Comparison of ENCODE assay signal across 19 cellular contexts in the genomic region with DNA sequence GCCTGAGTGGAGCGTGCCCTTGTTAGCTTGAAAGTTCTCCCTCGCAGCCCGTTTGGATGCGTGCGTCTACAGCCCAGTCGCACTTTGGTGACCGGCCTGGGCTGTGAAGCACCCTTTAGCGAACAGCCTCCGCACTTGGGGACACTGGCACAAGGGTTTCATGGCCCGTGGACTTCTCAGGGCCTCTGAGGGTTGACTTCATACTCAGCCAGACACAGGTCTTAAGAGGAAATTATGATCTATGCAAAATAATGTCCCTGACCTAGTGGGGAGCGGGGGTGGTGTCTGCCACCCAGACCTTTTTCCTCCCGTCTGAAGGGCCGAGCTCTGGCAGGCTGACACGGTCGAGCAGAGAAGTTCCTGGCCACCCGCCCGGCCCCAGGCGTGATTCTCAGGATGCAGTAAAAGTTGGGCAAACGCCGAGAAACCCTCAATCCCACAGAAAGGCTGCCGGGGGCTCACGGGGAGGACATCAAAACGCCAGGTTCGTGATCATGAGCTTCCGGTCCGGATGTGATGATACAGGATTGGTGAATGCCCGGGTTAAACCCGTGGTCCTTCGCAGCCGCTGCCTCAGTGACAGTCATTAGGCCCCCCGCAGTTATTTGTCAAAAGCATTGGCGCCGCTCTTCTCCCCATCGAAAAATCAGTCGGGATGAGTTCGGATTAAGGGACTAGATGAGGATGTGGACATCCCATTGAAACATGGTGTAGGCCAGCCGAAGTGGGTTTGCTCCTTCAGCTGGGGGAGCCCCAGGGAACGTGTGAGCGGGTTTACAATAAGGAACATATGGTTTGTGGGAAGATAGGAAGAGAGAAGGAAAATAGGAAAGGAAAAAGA. TPM values are rescaled to one million over a fixed set of nuclear protein-coding genes. Genes with fewer than 3 reads are reported as not detected.
DNase-seq lines count a peak whose midpoint lies in the region; ATAC-seq and TF ChIP-seq lines count a peak whose summit lies in the region.
"Had no signal": no experiment of that assay in that cellular context is flagged by ENCODE, and none has a peak within 500 bp of the region (broad histone marks: within the 10 kb centered on the region; RNA-seq: fewer than 3 reads in every experiment).

No MANE protein-coding gene starts in this region.

- peak overlapping the region in 2 of 6 donors; percentile 24 to 88 for H3K27ac Mint-ChIP-seq in naive B cell

- DNase-seq in DMS53 (lab: John Stamatoyannopoulos, UW) (peak; percentile 50), DMS53 treated with DMSO at 0.1 percent for 48 hours (lab: John Stamatoyannopoulos, UW; ENCODE audit: unreplicated experiment) (no peak), ELF-1 (ENCODE audit: low read depth, low spot score) (peak; percentile 63), astrocyte of the spinal cord (ENCODE audit: low read depth, low spot score) (peak; percentile 53), naive B cell (no peak), OCI-M1 (lab: John Stamatoyannopoulos, UW) (no peak)
- DNase-seq: activated CD8-positive, alpha-beta memory T cell treated with anti-CD3 and anti-CD28 coated beads for 24 hours; aorta; BE2C; foreskin keratinocyte; GDM1; KBM-7; kidney glomerular epithelial cell; MV-4-11; NCI-H2029 treated with DMSO at 0.1 percent for 48 hours; NCI-H446; stimulated activated CD4-positive, alpha-beta T cell treated with anti-CD3 and anti-CD28 coated beads, Interleukin-12 subunit alpha, Interleukin-12 subunit beta, amount 100 ng/mL, for 4 hours had no signal

- H3K27me3 Mint-ChIP-seq in naive B cell, result peaks cover 69 to 100% (median 99%) of the 10 kb centered on the region in 3 donors

- peak overlapping the region in 6 of 8 donors; percentile 9 to 85 (median 24) for H3K4me3 Mint-ChIP-seq in naive B cell

- no peak for ATAC-seq in naive B cell (ENCODE audit: low read depth in 2 of 2)
- no peak for ATAC-seq in HG03520 (IDR thresholded peaks at IDR 0.05; ENCODE audit: unreplicated experiment)
- ATAC-seq in HG03457 (IDR thresholded peaks at IDR 0.05; ENCODE audit: unreplicated experiment), result no peak

- peaks cover 6 to 22% (median 12%) of the 10 kb centered on the region in 7 donors for H3K9me3 Mint-ChIP-seq in naive B cell

- H3K4me3 ChIP-seq in astrocyte of the spinal cord (ENCODE audit: low read depth, low read length), result no peak overlapping the region

- in situ Hi-C loops in astrocyte of the spinal cord (cut with HindIII; ENCODE audit: low sequenced_read_pairs), result loop anchor here (25.0 kb wide), 1 partner anchor 265 kb away; no protein-coding TSS in a partner anchor

- peaks cover 0 to 30% of the 10 kb centered on the region in 2 donors for H3K36me3 Mint-ChIP-seq in naive B cell

- H3K4me1 Mint-ChIP-seq in naive B cell, result peaks cover 27 to 56% (median 33%) of the 10 kb centered on the region in 3 donors

- TF ChIP-seq CTCF in astrocyte of the spinal cord (IDR thresholded peaks at IDR 0.05; ENCODE audit: low read depth, low read length), result no peak

RNA-seq across cellular contexts. Expression of a gene that starts 3.6 kb away (rescaled TPM):
- polyA plus RNA-seq in naive B cell (ENCODE audit: low read depth in 6 of 6), result not detected
- polyA plus RNA-seq: aorta, foreskin keratinocyte had no signal

Comparison
In these comparisons a context has a peak if more than half of its experiments do, and no peak if none do; other contexts are left out.
1. DNase-seq: peak in DMS53 (single experiment), ELF-1 (single experiment) and astrocyte of the spinal cord (single experiment); none in DMS53 treated with DMSO at 0.1 percent for 48 hours (single experiment), naive B cell (single experiment) and OCI-M1 (single experiment).